In the genomic region with DNA sequence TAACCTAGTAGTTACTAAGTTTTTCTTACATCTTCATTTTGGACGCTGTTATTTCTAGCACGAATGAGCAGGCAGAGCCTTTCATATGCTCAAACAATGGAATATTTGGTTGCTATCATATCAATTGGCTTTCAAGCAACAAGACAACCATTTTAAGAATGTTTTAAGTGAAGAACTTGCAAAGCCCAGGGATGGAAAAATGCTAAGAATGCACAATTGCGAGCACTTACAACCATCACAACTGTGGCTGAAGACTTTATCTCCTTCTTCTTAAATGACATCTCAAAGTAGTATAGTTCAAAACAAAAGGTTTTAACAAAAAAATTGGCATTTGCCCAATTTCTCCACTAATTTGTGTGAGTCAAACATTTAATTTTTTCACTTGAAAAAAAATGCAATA, we compare ENCODE assay signal across 16 cellular contexts. TPM values are rescaled to one million over a fixed set of nuclear protein-coding genes. Genes with fewer than 3 reads are reported as not detected.
A peak's percentile ranks its signal among the peaks of the same experiment; 100 is the strongest.
DNase-seq lines count a peak whose midpoint lies in the region; ATAC-seq and TF ChIP-seq lines count a peak whose summit lies in the region.
"Had no signal": no experiment of that assay in that cellular context is flagged by ENCODE, and none has a peak within 500 bp of the region (broad histone marks: within the 10 kb centered on the region; RNA-seq: fewer than 3 reads in every experiment).

No MANE protein-coding gene starts in this region.

- H2AFZ ChIP-seq in osteoblast (ENCODE audit: low read length) (no peak overlapping the region), Karpas-422 (ENCODE audit: low read length) (no peak overlapping the region)

- H3K4me1 ChIP-seq in adipocyte (ENCODE audit: control insufficient read depth, insufficient read depth, low read length) (peaks cover 9% of the 10 kb centered on the region), osteoblast (ENCODE audit: insufficient read depth, low read length) (peaks cover 8% of the 10 kb centered on the region), Karpas-422 (ENCODE audit: low read length) (no peaks in the 10 kb centered on the region)
- H3K4me1 ChIP-seq: BLaER1 had no signal

- H3K27me3 ChIP-seq in adipocyte (replicated peaks; ENCODE audit: control insufficient read depth, insufficient read depth, low read length): no peaks in the 10 kb centered on the region
- peaks cover 5% of the 10 kb centered on the region for H3K27me3 ChIP-seq in osteoblast (ENCODE audit: insufficient read depth, low read length)
- H3K27me3 ChIP-seq in Karpas-422 (ENCODE audit: low read length): no peaks in the 10 kb centered on the region
- H3K27me3 ChIP-seq: BLaER1 had no signal

- no peak overlapping the region for H3K9ac ChIP-seq in adipocyte (ENCODE audit: low read length)
- no peak overlapping the region for H3K9ac ChIP-seq in Karpas-422 (ENCODE audit: low read length)
- H3K9ac ChIP-seq: BLaER1 had no signal

- H3K36me3 ChIP-seq in adipocyte (ENCODE audit: control insufficient read depth, insufficient read depth, low read length, severe bottlenecking) (no peaks in the 10 kb centered on the region), osteoblast (ENCODE audit: insufficient read depth, low read length) (no peaks in the 10 kb centered on the region), Karpas-422 (ENCODE audit: insufficient read depth, low read length) (no peaks in the 10 kb centered on the region)
- H3K36me3 ChIP-seq: BLaER1 had no signal

- DNase-seq in EL (peak; percentile 41), adipocyte (ENCODE audit: low read depth) (peak; percentile 33), fibroblast of gingiva (ENCODE audit: low read depth) (peak; percentile 14), osteoblast (ENCODE audit: insufficient read length, low spot score, missing footprints) (peak; percentile 15), NCI-H128 (lab: John Stamatoyannopoulos, UW; ENCODE audit: unreplicated experiment) (no peak), Karpas-422 (no peak), HuH-7 (ENCODE audit: low spot score) (no peak)
- DNase-seq: CD8-positive, alpha-beta memory T cell; NCI-H1417; NCI-H2029; NCI-H2171 treated with DMSO at 0.1 percent for 48 hours; NCI-H510A; SIG-M5 had no signal

- H3K27ac ChIP-seq in osteoblast (ENCODE audit: low read depth, low read length) (no peak overlapping the region), Karpas-422 (ENCODE audit: low read length) (no peak overlapping the region)
- H3K27ac ChIP-seq: BLaER1 had no signal

- no peaks in the 10 kb centered on the region for H3K9me2 ChIP-seq in Karpas-422 (replicated peaks; ENCODE audit: insufficient read depth, low read length)

- no peak for TF ChIP-seq CTCF in osteoblast (IDR thresholded peaks at IDR 0.05; ENCODE audit: extremely low read depth, low read depth, low read length)

- H4K20me1 ChIP-seq in osteoblast (ENCODE audit: insufficient read depth, low read length) (no peaks in the 10 kb centered on the region), Karpas-422 (ENCODE audit: insufficient read depth, low read depth, low read length) (no peaks in the 10 kb centered on the region)
- H4K20me1 ChIP-seq: BLaER1 had no signal

- H3K79me2 ChIP-seq in osteoblast (ENCODE audit: insufficient read depth, low read length) (no peaks in the 10 kb centered on the region), Karpas-422 (ENCODE audit: low read length) (no peaks in the 10 kb centered on the region)

- H3K4me2 ChIP-seq in osteoblast (ENCODE audit: insufficient read depth, low read length) (no peak overlapping the region), Karpas-422 (ENCODE audit: low read depth, low read length, poor library complexity, severe bottlenecking) (no peak overlapping the region)
- H3K4me2 ChIP-seq: BLaER1 had no signal

- H3K9me3 ChIP-seq in adipocyte (ENCODE audit: control insufficient read depth, low read length): no peaks in the 10 kb centered on the region
- no peaks in the 10 kb centered on the region for H3K9me3 ChIP-seq in osteoblast (ENCODE audit: low read depth, low read length)
- H3K9me3 ChIP-seq in Karpas-422 (ENCODE audit: low read length): no peaks in the 10 kb centered on the region

- no peak overlapping the region for H3K4me3 ChIP-seq in adipocyte (ENCODE audit: low read length)
- H3K4me3 ChIP-seq in osteoblast (ENCODE audit: insufficient read depth, low read length): no peak overlapping the region
- no peak overlapping the region for H3K4me3 ChIP-seq in Karpas-422 (ENCODE audit: low read length)
- H3K4me3 ChIP-seq: BLaER1 had no signal

- no peak for ATAC-seq in GM19023 (IDR thresholded peaks at IDR 0.05; ENCODE audit: unreplicated experiment)

RNA-seq across cellular contexts. Expression of gene MMP1, which starts 8.3 kb away (rescaled TPM):
- total RNA-seq in osteoblast: 0.72 and 1.5 TPM in 2 replicates
- not detected in 2 replicates for total RNA-seq in Karpas-422 (2014; rRNA removed; shearing (Covaris generic); ENCODE audit: low replicate concordance)
- total RNA-seq: CD8-positive, alpha-beta memory T cell had no signal

RNA-seq across cellular contexts. Expression of gene MMP10, which starts 25.9 kb away (rescaled TPM):
- not detected in 2 replicates for total RNA-seq in osteoblast
- total RNA-seq in Karpas-422 (2014; rRNA removed; shearing (Covaris generic); ENCODE audit: low replicate concordance): not detected in 2 replicates
- total RNA-seq: CD8-positive, alpha-beta memory T cell; LHCN-M2 had no signal

RNA-seq across cellular contexts. Expression of gene MMP3, which starts 37.1 kb away (rescaled TPM):
- 1.8 and 5.1 TPM in 2 replicates for total RNA-seq in osteoblast
- not detected in 2 replicates for total RNA-seq in Karpas-422 (2014; rRNA removed; shearing (Covaris generic); ENCODE audit: low replicate concordance)
- total RNA-seq: CD8-positive, alpha-beta memory T cell had no signal

Comparison
In these comparisons a context has a peak if more than half of its experiments do, and no peak if none do; other contexts are left out.
1. DNase-seq: peak in EL (single experiment), adipocyte (single experiment), fibroblast of gingiva (single experiment) and osteoblast (single experiment); none in NCI-H128 (single experiment), Karpas-422 (single experiment) and HuH-7 (single experiment).